In genomic region chr9:95268681-95269080, GRCh38 we compare ENCODE assay signal across 9 cellular contexts. TPM values are rescaled to one million over a fixed set of nuclear protein-coding genes. Genes with fewer than 3 reads are reported as not detected.
DNase-seq lines count a peak whose midpoint lies in the region; ATAC-seq and TF ChIP-seq lines count a peak whose summit lies in the region.
"Had no signal": no experiment of that assay in that cellular context is flagged by ENCODE, and none has a peak within 500 bp of the region (broad histone marks: within the 10 kb centered on the region; RNA-seq: fewer than 3 reads in every experiment).

No MANE protein-coding gene starts in this region.

- H3K27me3 Mint-ChIP-seq in activated CD4-positive, alpha-beta T cell treated with anti-CD3 and anti-CD28 coated beads for 36 hours, result no peaks in the 10 kb centered on the region
- H3K27me3 Mint-ChIP-seq: CD4-positive, CD25-positive, alpha-beta regulatory T cell had no signal

- H3K27me3 ChIP-seq in kidney epithelial cell (ENCODE audit: control insufficient read depth, insufficient read depth, low read length), result no peaks in the 10 kb centered on the region

- H3K9me3 Mint-ChIP-seq in activated CD4-positive, alpha-beta T cell treated with anti-CD3 and anti-CD28 coated beads for 36 hours (ENCODE audit: low read depth), result no peaks in the 10 kb centered on the region

- POLR2A ChIA-PET in activated CD4-positive, alpha-beta T cell treated with anti-CD3 and anti-CD28 coated beads for 36 hours (lab: Charles Lee), result interaction anchor here (0.7 kb wide), 2 partner anchors 102 to 581 kb away, joined by 3 read pairs; no protein-coding TSS in a partner anchor

- DNase-seq in activated CD4-positive, alpha-beta T cell treated with anti-CD3 and anti-CD28 coated beads for 36 hours, result no peak
- DNase-seq in activated CD4-positive, alpha-beta T cell treated with anti-CD3 and anti-CD28 coated beads, Interleukin-2, amount 50 U/mL, for 48 hours, result no peak
- DNase-seq in NCI-H187 (lab: John Stamatoyannopoulos, UW) (peak; percentile 5 to 10), amniotic epithelial cell (ENCODE audit: low read depth) (peak; percentile 32), kidney epithelial cell (ENCODE audit: low read depth) (no peak)

- no peak overlapping the region for H3K4me3 ChIP-seq in kidney epithelial cell (ENCODE audit: low read depth, low read length)

- TF ChIP-seq CTCF in kidney epithelial cell (IDR thresholded peaks at IDR 0.05; ENCODE audit: insufficient read depth, low read length, poor library complexity, severe bottlenecking), result peak; percentile 51

- peaks cover 22% of the 10 kb centered on the region for H3K4me1 Mint-ChIP-seq in activated CD4-positive, alpha-beta T cell treated with anti-CD3 and anti-CD28 coated beads for 36 hours

- H3K4me3 Mint-ChIP-seq in activated CD4-positive, alpha-beta T cell treated with anti-CD3 and anti-CD28 coated beads for 36 hours, result no peak overlapping the region
- H3K4me3 Mint-ChIP-seq: CD4-positive, CD25-positive, alpha-beta regulatory T cell had no signal

- H3K36me3 Mint-ChIP-seq in activated CD4-positive, alpha-beta T cell treated with anti-CD3 and anti-CD28 coated beads for 36 hours (ENCODE audit: low read depth), result no peaks in the 10 kb centered on the region

- peak; percentile 53 for ATAC-seq in activated CD4-positive, alpha-beta T cell treated with anti-CD3 and anti-CD28 coated beads for 36 hours
- ATAC-seq in HG03378 (IDR thresholded peaks at IDR 0.05; ENCODE audit: unreplicated experiment), result no peak
- ATAC-seq in GM21723 (IDR thresholded peaks at IDR 0.05; ENCODE audit: unreplicated experiment), result no peak
- no peak for ATAC-seq in GM21423 (IDR thresholded peaks at IDR 0.05; ENCODE audit: unreplicated experiment)

- intact Hi-C loops in activated CD4-positive, alpha-beta T cell treated with anti-CD3 and anti-CD28 coated beads for 36 hours (cut with DNase I, micrococcal nuclease), result no loop called here

- CTCF ChIA-PET in activated CD4-positive, alpha-beta T cell treated with anti-CD3 and anti-CD28 coated beads for 36 hours (lab: Charles Lee), result interaction anchor here (0.6 kb wide), 1 partner anchor 245 kb away, joined by 3 read pairs; no protein-coding TSS in a partner anchor

- H3K27ac Mint-ChIP-seq in activated CD4-positive, alpha-beta T cell treated with anti-CD3 and anti-CD28 coated beads for 36 hours, result no peak overlapping the region
- H3K27ac Mint-ChIP-seq: CD4-positive, CD25-positive, alpha-beta regulatory T cell had no signal

- H3K36me3 ChIP-seq in kidney epithelial cell (ENCODE audit: control insufficient read depth, insufficient read depth, low read length), result no peaks in the 10 kb centered on the region

RNA-seq across cellular contexts. Expression of gene FANCC, which starts 48.8 kb away (rescaled TPM):
- 10 to 100 TPM; 15.9 to 16.7 TPM for total RNA-seq in activated CD4-positive, alpha-beta T cell treated with anti-CD3 and anti-CD28 coated beads for 36 hours
- 6.1 and 7.0 TPM in 2 replicates for total RNA-seq in kidney epithelial cell

Comparison
In these comparisons a context has a peak if more than half of its experiments do, and no peak if none do; other contexts are left out.
1. DNase-seq: peak in NCI-H187 (2 of 2) and amniotic epithelial cell (single experiment); none in activated CD4-positive, alpha-beta T cell treated with anti-CD3 and anti-CD28 coated beads for 36 hours (single experiment), activated CD4-positive, alpha-beta T cell treated with anti-CD3 and anti-CD28 coated beads, Interleukin-2, amount 50 U/mL, for 48 hours (0 of 2) and kidney epithelial cell (single experiment).